In the genomic region with DNA sequence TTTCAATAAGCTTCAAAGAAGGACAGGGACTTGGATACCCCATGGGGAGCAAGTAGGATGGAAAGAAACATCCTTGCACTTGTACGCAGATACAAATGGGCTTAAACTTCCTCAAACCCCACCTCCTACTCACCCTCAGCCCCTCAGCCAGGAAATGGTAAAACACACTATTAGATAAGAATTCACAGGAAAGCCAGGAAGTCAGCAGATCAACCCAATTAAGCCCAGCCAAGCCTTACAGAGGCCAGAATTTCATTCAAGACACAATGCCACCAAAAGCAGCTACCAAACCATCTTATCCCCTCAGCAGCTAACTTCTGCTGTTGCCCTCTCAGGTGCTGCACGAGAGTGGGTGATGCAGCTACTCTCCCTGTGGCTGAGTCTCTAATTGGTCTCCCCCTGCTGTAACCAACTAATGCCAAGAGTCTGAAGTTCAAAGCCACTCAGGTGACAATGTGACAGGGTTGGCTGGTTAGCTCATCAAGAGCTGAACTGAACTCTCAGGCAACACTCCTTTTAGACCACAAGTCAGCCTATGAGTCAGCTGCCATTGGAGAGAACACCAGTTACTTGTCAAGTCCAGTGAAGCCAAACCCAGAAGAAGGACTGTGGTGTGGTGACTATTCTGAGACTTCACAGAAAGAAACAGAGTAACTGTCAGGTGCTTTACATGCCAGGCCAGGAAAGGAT, we compare ENCODE assay signal across 13 cellular contexts.
DNase-seq lines count a peak whose midpoint lies in the region; ATAC-seq and TF ChIP-seq lines count a peak whose summit lies in the region.
"Had no signal": no experiment of that assay in that cellular context is flagged by ENCODE, and none has a peak within 500 bp of the region (broad histone marks: within the 10 kb centered on the region; RNA-seq: fewer than 3 reads in every experiment).

No MANE protein-coding gene starts in this region.

- TF ChIP-seq CTCF in fibroblast of mammary gland (conservative IDR thresholded peaks at IDR 0.05; ENCODE audit: control insufficient read depth, insufficient read depth, low read depth, low read length): no peak
- no peak for TF ChIP-seq CTCF in tibial artery (IDR thresholded peaks at IDR 0.05)

- H3K4me1 ChIP-seq in tibial artery: no peaks in the 10 kb centered on the region
- H3K4me1 ChIP-seq: esophagus squamous epithelium, SJSA1 had no signal

- intact Hi-C loops in tibial artery (cut with DNase I; ENCODE audit: low total_unique reads): no loop called here

- ATAC-seq in GM18508 (IDR thresholded peaks at IDR 0.05; ENCODE audit: insufficient read depth, unreplicated experiment) (peak; percentile 99), GM21723 (IDR thresholded peaks at IDR 0.05; ENCODE audit: unreplicated experiment) (peak; percentile 92), HG03442 (IDR thresholded peaks at IDR 0.05; ENCODE audit: unreplicated experiment) (peak; percentile 99), SK-N-SH treated with all-trans-retinoic acid at 6 μM for 48 hours (no peak)
- ATAC-seq: activated T-cell treated with anti-CD3 and anti-CD28 coated beads, Interleukin-2, amount 50 U/mL, for 72 hours had no signal

- no peaks in the 10 kb centered on the region for H3K36me3 ChIP-seq in tibial artery
- H3K36me3 ChIP-seq: esophagus squamous epithelium, SJSA1 had no signal

- no peak overlapping the region for H3K4me3 ChIP-seq in fibroblast of mammary gland (ENCODE audit: control insufficient read depth, low read depth, low read length)
- H3K4me3 ChIP-seq in tibial artery: no peak overlapping the region
- H3K4me3 ChIP-seq: esophagus squamous epithelium, SJSA1 had no signal

- H3K27me3 ChIP-seq in tibial artery: no peaks in the 10 kb centered on the region
- H3K27me3 ChIP-seq: esophagus squamous epithelium, SJSA1 had no signal

- H3K9me3 ChIP-seq in tibial artery: no peaks in the 10 kb centered on the region
- H3K9me3 ChIP-seq: esophagus squamous epithelium, SJSA1 had no signal

- H3K27ac ChIP-seq in tibial artery: no peak overlapping the region
- H3K27ac ChIP-seq: esophagus squamous epithelium, KMS-11, SJSA1 had no signal

- DNase-seq in fibroblast of mammary gland (ENCODE audit: low read depth) (peak; percentile 48), tibial artery (no peak), NOMO-1 treated with DMSO at 0.1 percent for 48 hours (lab: John Stamatoyannopoulos, UW; ENCODE audit: unreplicated experiment) (no peak)
- no peak for DNase-seq in activated CD4-positive, alpha-beta T cell treated with anti-CD3 and anti-CD28 coated beads for 4 hours
- DNase-seq: activated T-cell treated with anti-CD3 and anti-CD28 coated beads, Interleukin-2, amount 50 U/mL, for 72 hours; esophagus squamous epithelium; stimulated activated CD4-positive, alpha-beta T cell treated with anti-CD3 and anti-CD28 coated beads, Interleukin-4, amount 100 ng/mL, for 24 hours had no signal

TF ChIP-seq in SK-N-SH treated with all-trans-retinoic acid at 6 μM for 48 hours, 23 proteins besides CTCF, POLR2A, EP300 and RAD21:
- no peak for TF ChIP-seq GLIS3 (CRISPR knock-in tag; IDR thresholded peaks at IDR 0.05)
- TF ChIP-seq TCF4 (CRISPR knock-in tag; IDR thresholded peaks at IDR 0.05; ENCODE audit: borderline replicate concordance): no peak
- no peak for TF ChIP-seq BACH2 (CRISPR knock-in tag; IDR thresholded peaks at IDR 0.05; ENCODE audit: borderline replicate concordance)
TF ChIP-seq in SK-N-SH treated with all-trans-retinoic acid at 6 μM for 48 hours: peak in this region for 0.
